In genomic region chr5:123214193-123214592, GRCh38 we compare ENCODE assay signal across 3 cellular contexts.
"Had no signal": no experiment of that assay in that cellular context is flagged by ENCODE, and none has a peak within 500 bp of the region (broad histone marks: within the 10 kb centered on the region; RNA-seq: fewer than 3 reads in every experiment).

No MANE protein-coding gene starts in this region.

- DNase-seq: GDM1, GF-D8 had no signal

- ATAC-seq: GM12878 had no signal

- H3K4me3 ChIP-seq: GM12878 had no signal
